Comparison of ENCODE assay signal across 21 cellular contexts in genomic region chr20:24581443-24582170, GRCh38.
DNase-seq lines count a peak whose midpoint lies in the region; ATAC-seq, FAIRE-seq and TF ChIP-seq lines count a peak whose summit lies in the region.
"Had no signal": no experiment of that assay in that cellular context is flagged by ENCODE, and none has a peak within 500 bp of the region (broad histone marks: within the 10 kb centered on the region; RNA-seq: fewer than 3 reads in every experiment).

No MANE protein-coding gene starts in this region.

- BruUV-seq in HepG2 (replicated peaks; lab: Mats Ljungman, UMichigan), result no TSS peak

- H2BK5ac ChIP-seq in H1 (ENCODE audit: low read depth, low read length), result peak overlapping the region; percentile 71; the same call in 1 of the 2 replicates
- H2BK5ac ChIP-seq in trophoblast cell (ENCODE audit: low read depth, low read length, poor library complexity), result no peak overlapping the region

- H3K79me1 ChIP-seq in H1 (ENCODE audit: low read depth, low read length) (no peaks in the 10 kb centered on the region), trophoblast cell (ENCODE audit: low read length) (no peaks in the 10 kb centered on the region)

- H2AK5ac ChIP-seq in H1 (ENCODE audit: low read depth, low read length) (no peak overlapping the region), trophoblast cell (ENCODE audit: low read length) (no peak overlapping the region)

- CTCF ChIA-PET in HepG2 (lab: Yijun Ruan, JAX; ENCODE audit: low intra/inter-chr PET ratio, low total read pairs) (no interaction called here), H1 (lab: Charles Lee; ENCODE audit: partially characterized antibody) (no interaction called here)

- POLR2A ChIA-PET in HepG2 (lab: Yijun Ruan, JAX) (no interaction called here), H1 (lab: Charles Lee; ENCODE audit: partially characterized antibody) (no interaction called here)

- H4K5ac ChIP-seq in H1 (ENCODE audit: insufficient read length, low read depth, low read length), result no peak overlapping the region

- H4K8ac ChIP-seq in H1 (ENCODE audit: extremely low read depth, insufficient read depth, low read length) (no peak overlapping the region), trophoblast cell (ENCODE audit: low read depth, low read length) (no peak overlapping the region)

- no peak for TF ChIP-seq POLR2A in HepG2 (IDR thresholded peaks at IDR 0.05; ENCODE audit: insufficient read depth in 1 of 2, low read depth in 2 of 2, low read length in 2 of 2)
- no peak for TF ChIP-seq POLR2A in right lobe of liver (IDR thresholded peaks at IDR 0.05)
- TF ChIP-seq POLR2A in H1 (IDR thresholded peaks at IDR 0.05; ENCODE audit: control extremely low read depth in 1 of 2, low read depth in 2 of 2, low read length in 2 of 2), result no peak

- H3K9me3 ChIP-seq in HepG2 (ENCODE audit: low read length), result no peaks in the 10 kb centered on the region
- H3K9me3 ChIP-seq in right lobe of liver, result no peaks in the 10 kb centered on the region
- H3K9me3 ChIP-seq in H1 (ENCODE audit: insufficient read depth in 2 of 2, low read depth in 1 of 2, low read length in 1 of 2), result no peaks in the 10 kb centered on the region
- peaks cover 7% of the 10 kb centered on the region for H3K9me3 ChIP-seq in trophoblast cell (ENCODE audit: insufficient read depth, low read depth, low read length)
- H3K9me3 ChIP-seq: A549, BLaER1 had no signal

- H4K20me1 ChIP-seq in HepG2 (ENCODE audit: insufficient read depth, low read length) (no peaks in the 10 kb centered on the region; the same call in 1 of the 2 replicates), H1 (replicated peaks in 1 of 2; ENCODE audit: control insufficient read depth in 1 of 2, insufficient read depth in 2 of 2, low read length in 2 of 2) (peaks cover 5 to 6% of the 10 kb centered on the region in 2 experiments)
- H4K20me1 ChIP-seq: BLaER1 had no signal

- intact Hi-C loops in HepG2 (cut with micrococcal nuclease; ENCODE audit: unreplicated experiment), result no loop called here
- intact Hi-C loops in right lobe of liver (cut with DNase I), result no loop called here

- no peak overlapping the region for H3K9ac ChIP-seq in HepG2 (ENCODE audit: insufficient read depth, low read depth, low read length)
- H3K9ac ChIP-seq in H1 (replicated peaks in 1 of 4; ENCODE audit: extremely low read depth in 1 of 4, low read depth in 3 of 4, low read length in 3 of 4), result no peak overlapping the region
- peak overlapping the region; percentile 18 for H3K9ac ChIP-seq in trophoblast cell (ENCODE audit: low read length)
- H3K9ac ChIP-seq: BLaER1 had no signal

- TF ChIP-seq EP300 in HepG2 (IDR thresholded peaks at IDR 0.05; ENCODE audit: low read depth in 2 of 2, low read length in 2 of 2), result no peak
- no peak for TF ChIP-seq EP300 in HepG2 (CRISPR knock-in tag; IDR thresholded peaks at IDR 0.05; ENCODE audit: borderline replicate concordance)
- TF ChIP-seq EP300 in H1 (IDR thresholded peaks at IDR 0.05; ENCODE audit: borderline replicate concordance in 1 of 2, low read depth in 2 of 2, low read length in 2 of 2), result no peak

- H2BK20ac ChIP-seq in H1 (ENCODE audit: low read length), result no peak overlapping the region

- in situ Hi-C loops in HepG2 (cut with HindIII; ENCODE audit: extremely low pct_ligation_motif_present, low pct_unique_long_range_greater_than_20kb), result no loop called here

- H3K27ac ChIP-seq in HepG2 (ENCODE audit: extremely low read length, insufficient read depth, low read length) (no peak overlapping the region), right lobe of liver (no peak overlapping the region), H1 (ENCODE audit: low read depth, low read length) (no peak overlapping the region), trophoblast cell (ENCODE audit: low read depth, low read length) (no peak overlapping the region)
- H3K27ac ChIP-seq: 22Rv1, A549, BLaER1 had no signal

- H2BK120ac ChIP-seq in H1 (replicated peaks; ENCODE audit: low read depth, low read length), result no peak overlapping the region
- H2BK120ac ChIP-seq in trophoblast cell (ENCODE audit: insufficient read depth, low read length, poor library complexity), result no peak overlapping the region

- H2AFZ ChIP-seq in HepG2 (ENCODE audit: low read length) (no peak overlapping the region), H1 (ENCODE audit: low read length) (no peak overlapping the region), trophoblast cell (ENCODE audit: insufficient read depth, low read length, poor library complexity) (no peak overlapping the region)
- H2AFZ ChIP-seq: GM23338 had no signal

- no peak for DNase-seq in HepG2 (ENCODE audit: low spot score)
- no peak for DNase-seq in right lobe of liver
- no peak for DNase-seq in H1 (ENCODE audit: low read depth in 1 of 2, low spot score in 2 of 2)
- DNase-seq in trophoblast cell, result no peak
- no peak for DNase-seq in COLO668 (lab: John Stamatoyannopoulos, UW; ENCODE audit: unreplicated experiment)
- DNase-seq: CD4-positive, alpha-beta memory T cell; COR-L47; DMS153; DMS79; GDM1; H7; KBM-7 had no signal

- H3K4me1 ChIP-seq in HepG2 (ENCODE audit: insufficient read depth, low read length) (no peaks in the 10 kb centered on the region), right lobe of liver (no peaks in the 10 kb centered on the region), H1 (replicated peaks in 1 of 4; ENCODE audit: control insufficient read depth in 3 of 4, insufficient read depth in 4 of 4, low read length in 3 of 4) (no peaks in the 10 kb centered on the region; a peak in 1 of 7 replicates), trophoblast cell (ENCODE audit: control insufficient read depth in 1 of 2, insufficient read depth in 2 of 2, low read length in 2 of 2) (no peaks in the 10 kb centered on the region)
- H3K4me1 ChIP-seq: A549 had no signal

- H3K4me2 ChIP-seq in HepG2 (ENCODE audit: low read depth, low read length), result no peak overlapping the region
- no peak overlapping the region for H3K4me2 ChIP-seq in H1 (ENCODE audit: insufficient read depth in 1 of 2, low read depth in 2 of 2, low read length in 2 of 2)
- no peak overlapping the region for H3K4me2 ChIP-seq in trophoblast cell (ENCODE audit: low read length)
- H3K4me2 ChIP-seq: A549, BLaER1, GM23338 had no signal

- ATAC-seq in HepG2, result no peak
- no peak for ATAC-seq in right lobe of liver
- ATAC-seq in GM18861 (IDR thresholded peaks at IDR 0.05; ENCODE audit: unreplicated experiment), result no peak
- no peak for ATAC-seq in HG03196 (IDR thresholded peaks at IDR 0.05; ENCODE audit: unreplicated experiment)
- ATAC-seq in HG03045 (IDR thresholded peaks at IDR 0.05; ENCODE audit: unreplicated experiment), result no peak
- ATAC-seq: A549, GM23338 had no signal

- peaks cover 9 to 33% of the 10 kb centered on the region in 2 experiments; a peak in 3 of 5 replicates for H3K27me3 ChIP-seq in HepG2 (ENCODE audit: control insufficient read depth in 1 of 2, insufficient read depth in 2 of 2, low read length in 2 of 2)
- H3K27me3 ChIP-seq in right lobe of liver, result no peaks in the 10 kb centered on the region
- H3K27me3 ChIP-seq in H1 (replicated peaks in 1 of 4; ENCODE audit: control insufficient read depth in 3 of 4, extremely low read depth in 1 of 4, insufficient read depth in 3 of 4, low read length in 3 of 4), result no peaks in the 10 kb centered on the region
- no peaks in the 10 kb centered on the region for H3K27me3 ChIP-seq in trophoblast cell (ENCODE audit: insufficient read depth, low read length)
- H3K27me3 ChIP-seq: BLaER1 had no signal

- H3K79me2 ChIP-seq in HepG2 (ENCODE audit: insufficient read depth, low read length), result no peaks in the 10 kb centered on the region
- H3K79me2 ChIP-seq in H1 (ENCODE audit: control insufficient read depth in 1 of 2, insufficient read depth in 2 of 2, low read length in 2 of 2), result no peaks in the 10 kb centered on the region
- no peaks in the 10 kb centered on the region for H3K79me2 ChIP-seq in trophoblast cell (ENCODE audit: control insufficient read depth, insufficient read depth, low read length, poor library complexity)

- H3K23me2 ChIP-seq in H1 (ENCODE audit: low read depth, low read length), result no peaks in the 10 kb centered on the region; the same call in 1 of the 2 replicates

- H3K18ac ChIP-seq in H1 (ENCODE audit: extremely low read depth, low read length) (no peak overlapping the region), trophoblast cell (ENCODE audit: low read length) (no peak overlapping the region)

- H4K12ac ChIP-seq in trophoblast cell (ENCODE audit: low read depth, low read length), result no peak overlapping the region

- TF ChIP-seq RAD21 in HepG2 (CRISPR knock-in tag; IDR thresholded peaks at IDR 0.05) (no peak), H1 (IDR thresholded peaks at IDR 0.05 in 1 of 2, conservative IDR thresholded peaks at IDR 0.05 in 1 of 2; ENCODE audit: low read depth in 2 of 2, low read length in 2 of 2) (no peak)

- H3K14ac ChIP-seq in H1 (ENCODE audit: insufficient read length) (peak overlapping the region; percentile 8), trophoblast cell (ENCODE audit: low read length) (no peak overlapping the region)

- H3K4ac ChIP-seq in H1 (replicated peaks; ENCODE audit: insufficient read length, low read depth, low read length), result no peak overlapping the region
- H3K4ac ChIP-seq in trophoblast cell (ENCODE audit: low read depth, low read length), result no peak overlapping the region

- no peak for TF ChIP-seq CTCF in HepG2 (CRISPR knock-in tag; IDR thresholded peaks at IDR 0.05)
- no peak for TF ChIP-seq CTCF in right lobe of liver (IDR thresholded peaks at IDR 0.05)
- no peak for TF ChIP-seq CTCF in H1 (IDR thresholded peaks at IDR 0.05; ENCODE audit: control extremely low read depth in 1 of 3, insufficient read depth in 1 of 3, low read depth in 1 of 3, low read length in 3 of 3)

- H3K36me3 ChIP-seq in HepG2 (replicated peaks in 1 of 2; ENCODE audit: control insufficient read depth in 1 of 2, insufficient read depth in 2 of 2, low read length in 2 of 2) (no peaks in the 10 kb centered on the region), right lobe of liver (no peaks in the 10 kb centered on the region), H1 (ENCODE audit: control insufficient read depth in 2 of 4, insufficient read depth in 4 of 4, low read length in 3 of 4) (no peaks in the 10 kb centered on the region), trophoblast cell (ENCODE audit: control insufficient read depth in 1 of 2, insufficient read depth in 2 of 2, low read length in 2 of 2) (peaks cover 0 to 3% of the 10 kb centered on the region in 2 experiments)
- H3K36me3 ChIP-seq: BLaER1 had no signal

- WGBS in HepG2 (ENCODE audit: low lambda C conversion rate), result 7% methylated on average over 13 of the region's 13 CpGs
- WGBS in right lobe of liver (ENCODE audit: insufficient coverage, low coverage, low lambda C conversion rate, missing lambda C conversion rate), result 65% methylated on average over 8 of the region's 13 CpGs
- WGBS in H1 (ENCODE audit: extremely low coverage in 1 of 2, insufficient coverage in 1 of 2, insufficient read length in 1 of 2, insufficient replicate concordance in 2 of 2, low coverage in 1 of 2, low lambda C conversion rate in 2 of 2, missing lambda C conversion rate in 1 of 2), 2 experiments, result 88% methylated on average over 7 of the region's 13 CpGs; no CpG with 5 or more reads in 1 of the 2 experiments
- WGBS in trophoblast cell (ENCODE audit: extremely low coverage, insufficient coverage, insufficient read length), result no CpG with 5 or more reads among the region's 13 CpGs

- H2BK12ac ChIP-seq in H1 (ENCODE audit: low read depth, low read length) (peak overlapping the region; percentile 60; the same call in 1 of the 2 replicates), trophoblast cell (ENCODE audit: low read length) (no peak overlapping the region)

- H3K4me3 ChIP-seq in HepG2 (replicated peaks in 1 of 3; ENCODE audit: insufficient read depth in 1 of 3, low read depth in 2 of 3, low read length in 3 of 3) (no peak overlapping the region), right lobe of liver (no peak overlapping the region), H1 (ENCODE audit: extremely low read depth in 1 of 4, insufficient read depth in 2 of 4, low read depth in 3 of 4, low read length in 4 of 4) (no peak overlapping the region), trophoblast cell (ENCODE audit: low read depth, low read length) (peak overlapping the region; percentile 27)
- H3K4me3 ChIP-seq: A549, BLaER1, GM23338 had no signal

- no peak overlapping the region for H2BK15ac ChIP-seq in H1 (ENCODE audit: low read length)

- H3K23ac ChIP-seq in H1 (ENCODE audit: insufficient read length) (no peak overlapping the region), trophoblast cell (ENCODE audit: low read length) (peak overlapping the region; percentile 35)

- FAIRE-seq in HepG2 (lab: Jason Lieb, UNC) (no peak), H1 (lab: Jason Lieb, UNC) (no peak)
- FAIRE-seq: A549, GM12892, GM18507 had no signal

- H4K91ac ChIP-seq in H1 (replicated peaks; ENCODE audit: insufficient read length, low read length) (no peak overlapping the region), trophoblast cell (ENCODE audit: low read depth, low read length) (no peak overlapping the region)

- H3K56ac ChIP-seq in H1 (replicated peaks; ENCODE audit: insufficient read length, low read depth, low read length), result no peak overlapping the region
